ENCODE assay signal across 14 cellular contexts in the genomic region with DNA sequence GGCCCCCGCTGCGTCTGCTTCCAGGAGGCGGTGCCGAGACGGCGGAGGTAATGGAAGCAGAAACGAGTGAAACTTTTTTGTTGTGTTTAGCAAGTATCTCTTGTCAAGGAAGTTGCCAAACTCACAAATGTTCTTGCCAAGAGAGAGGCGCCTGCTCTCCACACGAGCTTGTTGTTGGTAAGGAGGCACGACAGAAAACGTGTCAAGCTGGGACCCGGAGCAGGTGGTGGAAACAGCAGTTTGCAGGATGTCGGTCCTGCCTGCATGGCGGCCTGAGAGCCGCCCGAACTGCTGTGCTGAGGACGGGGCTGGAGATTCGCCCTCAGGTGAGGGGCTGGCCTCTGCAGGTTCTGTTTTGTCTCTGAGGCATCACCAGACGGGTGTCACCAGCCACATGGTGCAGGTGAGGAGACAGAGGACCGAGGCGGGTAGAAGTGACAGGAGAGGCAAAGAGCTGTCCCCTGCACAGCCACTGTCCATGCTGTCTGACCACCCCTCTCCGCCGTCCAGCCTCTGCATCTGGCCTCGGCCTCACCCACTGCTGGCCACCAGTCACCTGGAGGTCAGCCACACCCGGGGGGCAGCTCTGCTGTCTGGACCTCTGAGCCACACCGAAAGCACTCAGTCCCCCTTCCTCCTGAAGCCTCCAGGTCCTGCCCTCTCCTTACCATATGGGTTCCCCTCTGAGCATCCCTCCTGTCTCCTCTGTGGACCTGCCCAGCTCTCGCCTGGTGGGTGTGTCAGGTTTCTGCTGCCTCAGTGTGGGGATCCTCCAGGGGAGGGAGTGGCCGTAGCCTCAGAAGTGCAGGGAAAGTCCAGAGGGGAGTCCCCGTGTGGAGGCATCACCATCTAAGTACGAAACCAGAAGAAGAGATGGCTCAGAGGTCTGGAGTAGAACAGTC.
A peak's percentile ranks its signal among the peaks of the same experiment; 100 is the strongest.
DNase-seq lines count a peak whose midpoint lies in the region; ATAC-seq and TF ChIP-seq lines count a peak whose summit lies in the region.
"Had no signal": no experiment of that assay in that cellular context is flagged by ENCODE, and none has a peak within 500 bp of the region (broad histone marks: within the 10 kb centered on the region; RNA-seq: fewer than 3 reads in every experiment).

No MANE protein-coding gene starts in this region.

- no peak for TF ChIP-seq RAD21 in IMR-90 (IDR thresholded peaks at IDR 0.05; ENCODE audit: low read length)

- H3K23ac ChIP-seq in IMR-90 (ENCODE audit: low read depth, low read length) = no peak overlapping the region

- H2BK20ac ChIP-seq in IMR-90 (ENCODE audit: low read depth, low read length) = no peak overlapping the region

- dilution Hi-C loops in IMR-90 (cut with HindIII; ENCODE audit: low sequenced_read_pairs, unreplicated experiment) = no loop called here

- BruUV-seq in Calu3 (replicated peaks; lab: Mats Ljungman, UMichigan) = no TSS peak
- no TSS peak for BruUV-seq in IMR-90 (replicated peaks; lab: Mats Ljungman, UMichigan)

- no peak overlapping the region for H3K18ac ChIP-seq in IMR-90 (ENCODE audit: low read depth, low read length)

- H4K8ac ChIP-seq in IMR-90 (ENCODE audit: low read depth in 2 of 2, low read length in 2 of 2) = no peak overlapping the region

- peaks cover 13% of the 10 kb centered on the region for H3K4me1 Mint-ChIP-seq in Calu3 (ENCODE audit: low read depth, unreplicated experiment)
- H3K4me1 Mint-ChIP-seq: activated naive CD4-positive, alpha-beta T cell treated with anti-CD3 and anti-CD28 coated beads, Interleukin-2, amount 50 U/mL, for 24 hours had no signal

- H2AK5ac ChIP-seq in IMR-90 (ENCODE audit: low read depth, low read length) = no peak overlapping the region

- no peaks in the 10 kb centered on the region for H3K36me3 Mint-ChIP-seq in Calu3 (ENCODE audit: insufficient read depth, unreplicated experiment)
- H3K36me3 Mint-ChIP-seq: activated naive CD4-positive, alpha-beta T cell treated with anti-CD3 and anti-CD28 coated beads, Interleukin-2, amount 50 U/mL, for 24 hours; natural killer cell treated with Interleukin-12 subunit alpha and Interleukin-12 subunit beta and Interleukin-15 and Interleukin-18, amount 100 ng/mL, for 72 hours had no signal

- in situ Hi-C loops in IMR-90 (cut with MboI; ENCODE audit: low sequenced_read_pairs) = no loop called here

- H3K9ac ChIP-seq in IMR-90 (ENCODE audit: low read depth, low read length) = no peak overlapping the region

- H3K9me3 ChIP-seq in IMR-90 (ENCODE audit: control insufficient read depth, insufficient read depth, low read length) = no peaks in the 10 kb centered on the region

- H2BK15ac ChIP-seq in IMR-90 (ENCODE audit: low read depth, low read length) = no peak overlapping the region

- no peak overlapping the region for H3K27ac Mint-ChIP-seq in Calu3 (ENCODE audit: unreplicated experiment)
- H3K27ac Mint-ChIP-seq: activated naive CD4-positive, alpha-beta T cell treated with anti-CD3 and anti-CD28 coated beads, Interleukin-2, amount 50 U/mL, for 24 hours; natural killer cell treated with Interleukin-12 subunit alpha and Interleukin-12 subunit beta and Interleukin-15 and Interleukin-18, amount 100 ng/mL, for 72 hours had no signal

- H3K79me1 ChIP-seq in IMR-90 (ENCODE audit: low read depth in 1 of 2, low read length in 2 of 2) = no peaks in the 10 kb centered on the region

- H3K27me3 ChIP-seq in IMR-90 (ENCODE audit: control insufficient read depth, insufficient read depth, low read length) = peaks cover 14% of the 10 kb centered on the region; the same call in 1 of the 2 replicates

- no peak overlapping the region for H4K91ac ChIP-seq in IMR-90 (ENCODE audit: insufficient read depth, low read depth, low read length)

- H2AK9ac ChIP-seq in IMR-90 (replicated peaks; ENCODE audit: low read depth, low read length, poor library complexity) = no peak overlapping the region

- H3K9me1 ChIP-seq in IMR-90 (ENCODE audit: insufficient read depth, low read length) = no peaks in the 10 kb centered on the region

- peaks cover 90% of the 10 kb centered on the region for H3K27me3 Mint-ChIP-seq in Calu3 (ENCODE audit: unreplicated experiment)

- peak overlapping the region; percentile 9 for H3K4me3 Mint-ChIP-seq in Calu3 (ENCODE audit: low read depth, unreplicated experiment)
- H3K4me3 Mint-ChIP-seq: activated naive CD4-positive, alpha-beta T cell treated with anti-CD3 and anti-CD28 coated beads, Interleukin-2, amount 50 U/mL, for 24 hours; natural killer cell treated with Interleukin-12 subunit alpha and Interleukin-12 subunit beta and Interleukin-15 and Interleukin-18, amount 100 ng/mL, for 72 hours had no signal

- H3K4ac ChIP-seq in IMR-90 (ENCODE audit: low read depth, low read length) = no peak overlapping the region

- H3K4me1 ChIP-seq in IMR-90 (ENCODE audit: control insufficient read depth, insufficient read depth, low read length) = no peaks in the 10 kb centered on the region

- TF ChIP-seq CTCF in Calu3 (IDR thresholded peaks at IDR 0.05; ENCODE audit: unreplicated experiment) (no peak), IMR-90 (conservative IDR thresholded peaks at IDR 0.05; ENCODE audit: low read depth, low read length) (no peak), fibroblast of pulmonary artery (IDR thresholded peaks at IDR 0.05; ENCODE audit: low read length, missing control alignments) (no peak), retinal pigment epithelial cell (conservative IDR thresholded peaks at IDR 0.05; ENCODE audit: low read depth, low read length) (no peak)

- H3K56ac ChIP-seq in IMR-90 (ENCODE audit: extremely low read depth, insufficient read depth, low read length) = no peak overlapping the region

- CTCF ChIA-PET in Calu3 (lab: Charles Lee) (interaction anchor here (0.7 to 1.2 kb wide), 2 partner anchors 9 to 22 kb away, joined by 3 read pairs; no protein-coding TSS in a partner anchor), IMR-90 (lab: Yijun Ruan, JAX) (no interaction called here)

- no peak overlapping the region for H2BK120ac ChIP-seq in IMR-90 (ENCODE audit: low read depth, low read length)

- H2AFZ ChIP-seq in IMR-90 (replicated peaks; ENCODE audit: low read length, poor library complexity) = peak overlapping the region; percentile 70

- H3K9me3 Mint-ChIP-seq in Calu3 (ENCODE audit: low read depth, unreplicated experiment) = no peaks in the 10 kb centered on the region
- H3K9me3 Mint-ChIP-seq: activated naive CD4-positive, alpha-beta T cell treated with anti-CD3 and anti-CD28 coated beads, Interleukin-2, amount 50 U/mL, for 24 hours; natural killer cell treated with Interleukin-12 subunit alpha and Interleukin-12 subunit beta and Interleukin-15 and Interleukin-18, amount 100 ng/mL, for 72 hours had no signal

- no peak overlapping the region for H3K27ac ChIP-seq in IMR-90 (ENCODE audit: insufficient read depth, low read length)

- H3K4me3 ChIP-seq in IMR-90 (ENCODE audit: insufficient read depth, low read depth, low read length) (0 out of 2 replicates have a peak overlapping the region, but pooled peaks have one; percentile 13), fibroblast of pulmonary artery (replicated peaks; ENCODE audit: low read depth, low read length) (no peak overlapping the region), retinal pigment epithelial cell (ENCODE audit: low read length) (peak overlapping the region; percentile 8)

- H3K14ac ChIP-seq in IMR-90 (replicated peaks; ENCODE audit: low read depth, low read length) = no peak overlapping the region

- H4K5ac ChIP-seq in IMR-90 (ENCODE audit: low read depth, low read length) = no peak overlapping the region

- H3K36me3 ChIP-seq in IMR-90 (ENCODE audit: control insufficient read depth, insufficient read depth, low read length) = no peaks in the 10 kb centered on the region

- intact Hi-C loops in Calu3 (cut with micrococcal nuclease; ENCODE audit: unreplicated experiment) = no loop called here
- intact Hi-C loops in IMR-90 (cut with micrococcal nuclease) = no loop called here

- WGBS in IMR-90 (ENCODE audit: extremely low coverage in 2 of 2, insufficient read length in 1 of 2), 2 experiments = 27% methylated on average over 13 of the region's 30 CpGs; no CpG with 5 or more reads in 1 of the 2 experiments

- POLR2A ChIA-PET in IMR-90 (lab: Charles Lee; ENCODE audit: unreplicated experiment) = interaction anchor here (0.6 kb wide), 1 partner anchor 1839 kb away, joined by 3 read pairs; no protein-coding TSS in a partner anchor

- H4K20me1 ChIP-seq in IMR-90 (ENCODE audit: insufficient read depth, low read length) = no peaks in the 10 kb centered on the region

- no peak for TF ChIP-seq POLR2A in IMR-90 (IDR thresholded peaks at IDR 0.05; ENCODE audit: low read depth, low read length)

- no peak overlapping the region for H2BK5ac ChIP-seq in IMR-90 (ENCODE audit: low read depth, low read length, poor library complexity, severe bottlenecking)

- DNase-seq in Calu3 (no peak), IMR-90 (peak; percentile 7), fibroblast of pulmonary artery (ENCODE audit: low read depth) (peak; percentile 4), retinal pigment epithelial cell (ENCODE audit: low read depth) (no peak), AG08395 (ENCODE audit: low spot score) (no peak), SKM-1 (lab: John Stamatoyannopoulos, UW; ENCODE audit: unreplicated experiment) (no peak)
- DNase-seq in stimulated activated CD4-positive, alpha-beta T cell treated with anti-CD3 and anti-CD28 coated beads, Interleukin-12 subunit alpha, Interleukin-12 subunit beta, amount 100 ng/mL, for 4 hours = no peak
- DNase-seq: activated CD4-positive, alpha-beta T cell treated with anti-CD3 and anti-CD28 coated beads for 4 hours; DMS79 treated with DMSO at 0.1 percent for 48 hours; NCI-H446; stimulated activated CD4-positive, alpha-beta T cell treated with anti-CD3 and anti-CD28 coated beads, Interleukin-4, amount 100 ng/mL, for 1 hour had no signal

- no peak; the same call in 1 of the 2 replicates for ATAC-seq in IMR-90 (ENCODE audit: low read depth)
- no peak for ATAC-seq in GM19463 (IDR thresholded peaks at IDR 0.05; ENCODE audit: unreplicated experiment)
- ATAC-seq: natural killer cell treated with Interleukin-12 subunit alpha and Interleukin-12 subunit beta and Interleukin-15 and Interleukin-18, amount 100 ng/mL, for 72 hours had no signal

- peak overlapping the region; percentile 63 for H3K4me2 ChIP-seq in IMR-90 (ENCODE audit: low read depth, low read length)

TF ChIP-seq in IMR-90, 13 proteins besides CTCF, POLR2A, EP300 and RAD21 (continues in another document):
- TF ChIP-seq, protein P1, sequence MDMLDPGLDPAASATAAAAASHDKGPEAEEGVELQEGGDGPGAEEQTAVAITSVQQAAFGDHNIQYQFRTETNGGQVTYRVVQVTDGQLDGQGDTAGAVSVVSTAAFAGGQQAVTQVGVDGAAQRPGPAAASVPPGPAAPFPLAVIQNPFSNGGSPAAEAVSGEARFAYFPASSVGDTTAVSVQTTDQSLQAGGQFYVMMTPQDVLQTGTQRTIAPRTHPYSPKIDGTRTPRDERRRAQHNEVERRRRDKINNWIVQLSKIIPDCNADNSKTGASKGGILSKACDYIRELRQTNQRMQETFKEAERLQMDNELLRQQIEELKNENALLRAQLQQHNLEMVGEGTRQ (IDR thresholded peaks at IDR 0.05; ENCODE audit: low read depth, low read length) = no peak
- TF ChIP-seq NFE2L2 (IDR thresholded peaks at IDR 0.05; ENCODE audit: low read depth, low read length) = no peak
- no peak for TF ChIP-seq MAFK (IDR thresholded peaks at IDR 0.05; ENCODE audit: low read depth, low read length)
- TF ChIP-seq FOS (IDR thresholded peaks at IDR 0.05; ENCODE audit: low read depth, low read length) = no peak
- no peak for TF ChIP-seq RFX5 (IDR thresholded peaks at IDR 0.05; ENCODE audit: low read depth, low read length)

Comparison
In these comparisons a context has a peak if more than half of its experiments do, and no peak if none do; other contexts are left out.
1. DNase-seq: peak in IMR-90 (single experiment) and fibroblast of pulmonary artery (single experiment); none in Calu3 (single experiment), retinal pigment epithelial cell (single experiment), AG08395 (single experiment), SKM-1 (single experiment) and stimulated activated CD4-positive, alpha-beta T cell treated with anti-CD3 and anti-CD28 coated beads, Interleukin-12 subunit alpha, Interleukin-12 subunit beta, amount 100 ng/mL, for 4 hours (single experiment).